ENCODE assay signal across 9 cellular contexts in genomic region chr4:118889313-118889694, GRCh38. TPM values are rescaled to one million over a fixed set of nuclear protein-coding genes. Genes with fewer than 3 reads are reported as not detected.
A peak's percentile ranks its signal among the peaks of the same experiment; 100 is the strongest.
DNase-seq lines count a peak whose midpoint lies in the region; ATAC-seq and TF ChIP-seq lines count a peak whose summit lies in the region.
"Had no signal": no experiment of that assay in that cellular context is flagged by ENCODE, and none has a peak within 500 bp of the region (broad histone marks: within the 10 kb centered on the region; RNA-seq: fewer than 3 reads in every experiment).

No MANE protein-coding gene starts in this region.

- no peaks in the 10 kb centered on the region for H3K9me3 Mint-ChIP-seq in activated naive CD4-positive, alpha-beta T cell treated with anti-CD3 and anti-CD28 coated beads for 36 hours

- CTCF ChIA-PET in activated naive CD4-positive, alpha-beta T cell treated with anti-CD3 and anti-CD28 coated beads for 36 hours (lab: Charles Lee) = interaction anchor here (1.0 to 6.4 kb wide), 5 partner anchors 23 to 119 kb away, joined by 3 to 57 read pairs (median 8); no protein-coding TSS in a partner anchor
- CTCF ChIA-PET in mammary epithelial cell (lab: Charles Lee; ENCODE audit: low non-redundant PET) = no interaction called here

- intact Hi-C loops in activated naive CD4-positive, alpha-beta T cell treated with anti-CD3 and anti-CD28 coated beads for 36 hours (cut with micrococcal nuclease) = loop anchor here (10.0 kb wide), 1 partner anchor 465 kb away; no protein-coding TSS in a partner anchor
- intact Hi-C loops in mammary epithelial cell (cut with micrococcal nuclease) = no loop called here

- H3K9ac ChIP-seq in mammary epithelial cell (ENCODE audit: insufficient read depth, low read length) = no peak overlapping the region

- no peaks in the 10 kb centered on the region for H3K27me3 ChIP-seq in mammary epithelial cell (ENCODE audit: insufficient read depth, low read length)

- TF ChIP-seq CTCF in mammary epithelial cell (conservative IDR thresholded peaks at IDR 0.05 in 1 of 2, IDR thresholded peaks at IDR 0.05 in 1 of 2; ENCODE audit: extremely low read depth in 1 of 2, insufficient read depth in 1 of 2, low read depth in 1 of 2, low read length in 2 of 2) = no peak

- H3K36me3 ChIP-seq in mammary epithelial cell (ENCODE audit: insufficient read depth, low read length) = no peaks in the 10 kb centered on the region
- no peaks in the 10 kb centered on the region for H3K36me3 ChIP-seq in mesodermal cell (ENCODE audit: control insufficient read depth, insufficient read depth, low read length)
- H3K36me3 ChIP-seq in urinary bladder (ENCODE audit: insufficient read depth) = no peaks in the 10 kb centered on the region

- H3K36me3 Mint-ChIP-seq in activated naive CD4-positive, alpha-beta T cell treated with anti-CD3 and anti-CD28 coated beads for 36 hours (ENCODE audit: low read depth) = no peaks in the 10 kb centered on the region

- BruUV-seq in mammary epithelial cell (replicated peaks; lab: Mats Ljungman, UMichigan) = no TSS peak

- no peaks in the 10 kb centered on the region for H3K79me2 ChIP-seq in mammary epithelial cell (ENCODE audit: insufficient read depth, low read length)

- no peaks in the 10 kb centered on the region for H3K9me3 ChIP-seq in mammary epithelial cell (replicated peaks; ENCODE audit: insufficient read depth, low read length)
- H3K9me3 ChIP-seq in mesodermal cell (ENCODE audit: control insufficient read depth, low read length) = no peaks in the 10 kb centered on the region

- H3K4me2 ChIP-seq in mammary epithelial cell (ENCODE audit: insufficient read depth, low read depth, low read length) = peak overlapping the region; percentile 82

- peaks cover 30% of the 10 kb centered on the region for H3K27me3 Mint-ChIP-seq in activated naive CD4-positive, alpha-beta T cell treated with anti-CD3 and anti-CD28 coated beads for 36 hours (ENCODE audit: low read depth)

- peaks cover 15% of the 10 kb centered on the region for H3K4me1 ChIP-seq in mammary epithelial cell (ENCODE audit: insufficient read depth, low read length)
- H3K4me1 ChIP-seq in mesodermal cell (ENCODE audit: control insufficient read depth, insufficient read depth, low read length, poor library complexity, severe bottlenecking) = no peaks in the 10 kb centered on the region
- no peaks in the 10 kb centered on the region for H3K4me1 ChIP-seq in urinary bladder (ENCODE audit: insufficient read depth)

- ATAC-seq in GM21526 (IDR thresholded peaks at IDR 0.05; ENCODE audit: low FRiP score, unreplicated experiment) = no peak

- 11% methylated on average over 4 of the region's 4 CpGs for WGBS in mammary epithelial cell (ENCODE audit: low coverage, missing lambda C conversion rate)
- 80 to 88% methylated on average over 4 of the region's 4 CpGs for WGBS in mesodermal cell (ENCODE audit: insufficient coverage in 2 of 2), 2 experiments
- WGBS in urinary bladder = 11% methylated on average over 4 of the region's 4 CpGs

- dilution Hi-C loops in mammary epithelial cell (cut with HindIII; ENCODE audit: low sequenced_read_pairs) = loop anchor here (5.0 kb wide), 2 partner anchors 47 to 87 kb away; no protein-coding TSS in a partner anchor

- H3K4me1 Mint-ChIP-seq in activated naive CD4-positive, alpha-beta T cell treated with anti-CD3 and anti-CD28 coated beads for 36 hours (ENCODE audit: low read depth) = peaks cover 14% of the 10 kb centered on the region

- no peak overlapping the region for H3K27ac Mint-ChIP-seq in activated naive CD4-positive, alpha-beta T cell treated with anti-CD3 and anti-CD28 coated beads for 36 hours

- no peak for DNase-seq in activated naive CD4-positive, alpha-beta T cell treated with anti-CD3 and anti-CD28 coated beads for 36 hours
- no peak for DNase-seq in activated naive CD4-positive, alpha-beta T cell (lab: John Stamatoyannopoulos, UW)
- DNase-seq in mammary epithelial cell = no peak
- no peak for DNase-seq in NAMALWA (ENCODE audit: low spot score)
- DNase-seq in NCI-H1694 (lab: John Stamatoyannopoulos, UW) = no peak
- DNase-seq: effector CD4-positive, alpha-beta T cell had no signal

- H3K4me3 ChIP-seq in mammary epithelial cell (replicated peaks in 1 of 3; ENCODE audit: insufficient read depth in 1 of 3, low read depth in 2 of 3, low read length in 3 of 3) (peak overlapping the region; percentile 44 to 62 (median 46)), mesodermal cell (ENCODE audit: extremely low read depth, insufficient read depth, low read length, poor library complexity, severe bottlenecking) (peak overlapping the region; percentile 18), urinary bladder (ENCODE audit: low read depth, low read length) (peak overlapping the region; percentile 42)

- no peaks in the 10 kb centered on the region for H4K20me1 ChIP-seq in mammary epithelial cell (ENCODE audit: insufficient read depth, low read length)

- peak overlapping the region; percentile 94 for H2AFZ ChIP-seq in mammary epithelial cell (ENCODE audit: low read depth, low read length)

- in situ Hi-C loops in mammary epithelial cell (cut with MboI; ENCODE audit: low sequenced_read_pairs in 2 of 2) = no loop called here

- peak overlapping the region; percentile 70 for H3K4me3 Mint-ChIP-seq in activated naive CD4-positive, alpha-beta T cell treated with anti-CD3 and anti-CD28 coated beads for 36 hours

- no peak overlapping the region for H3K27ac ChIP-seq in mammary epithelial cell (ENCODE audit: insufficient read depth, low read depth, low read length)
- H3K27ac ChIP-seq in mesodermal cell (ENCODE audit: low read depth, low read length, severe bottlenecking) = no peak overlapping the region
- no peak overlapping the region for H3K27ac ChIP-seq in urinary bladder (ENCODE audit: low read depth)

RNA-seq across cellular contexts. Expression of gene SYNPO2, which starts 0.7 kb away (rescaled TPM):
- under 1 TPM in 1 of 2 experiments, not detected in 1; 0.14 TPM for total RNA-seq in activated naive CD4-positive, alpha-beta T cell treated with anti-CD3 and anti-CD28 coated beads for 36 hours
- total RNA-seq in mammary epithelial cell (10 to 100 TPM in 1 of 2 donors, 1 to 10 TPM in 1; 3.3 to 11.2 TPM), urinary bladder (428 TPM)
- polyA plus RNA-seq in mammary epithelial cell (0.22 TPM), urinary bladder (529 TPM)
- 0.41 TPM for polyA minus RNA-seq in mammary epithelial cell
- 0.29 TPM for polyA plus RNA-seq in mesodermal cell (2013, experiment 1 of 2)
- 0.20 TPM for polyA plus RNA-seq in mesodermal cell (2013, experiment 2 of 2)

RNA-seq across cellular contexts. Expression of gene SEC24D, which starts 53.4 kb away (rescaled TPM):
- total RNA-seq in activated naive CD4-positive, alpha-beta T cell treated with anti-CD3 and anti-CD28 coated beads for 36 hours = 10 to 100 TPM; 28.4 to 29.7 TPM
- 10 to 100 TPM; 41.8 to 70.6 TPM for total RNA-seq in mammary epithelial cell
- 30.7 TPM for polyA plus RNA-seq in mammary epithelial cell
- 50.5 TPM for polyA minus RNA-seq in mammary epithelial cell
- polyA plus RNA-seq in mesodermal cell (2013, experiment 1 of 2) = 89.0 TPM
- polyA plus RNA-seq in mesodermal cell (2013, experiment 2 of 2) = 86.1 TPM
- total RNA-seq in urinary bladder = 148 TPM
- polyA plus RNA-seq in urinary bladder = 28.9 TPM

Comparison
In these comparisons a context has a peak if more than half of its experiments do, and no peak if none do; other contexts are left out.
1. RNA of gene SYNPO2, which starts 0.7 kb away (total RNA-seq): 428 TPM in urinary bladder (single experiment); 3.3 to 11.2 TPM in mammary epithelial cell and 0.14 TPM in activated naive CD4-positive, alpha-beta T cell treated with anti-CD3 and anti-CD28 coated beads for 36 hours; every median in the first group is over 10 times any median in the second.
2. Peak in every context shown above with its lines, with median percentiles within 50 percentile points of each other: H3K4me3 ChIP-seq.